ENCODE assay signal across 11 cellular contexts in the genomic region with DNA sequence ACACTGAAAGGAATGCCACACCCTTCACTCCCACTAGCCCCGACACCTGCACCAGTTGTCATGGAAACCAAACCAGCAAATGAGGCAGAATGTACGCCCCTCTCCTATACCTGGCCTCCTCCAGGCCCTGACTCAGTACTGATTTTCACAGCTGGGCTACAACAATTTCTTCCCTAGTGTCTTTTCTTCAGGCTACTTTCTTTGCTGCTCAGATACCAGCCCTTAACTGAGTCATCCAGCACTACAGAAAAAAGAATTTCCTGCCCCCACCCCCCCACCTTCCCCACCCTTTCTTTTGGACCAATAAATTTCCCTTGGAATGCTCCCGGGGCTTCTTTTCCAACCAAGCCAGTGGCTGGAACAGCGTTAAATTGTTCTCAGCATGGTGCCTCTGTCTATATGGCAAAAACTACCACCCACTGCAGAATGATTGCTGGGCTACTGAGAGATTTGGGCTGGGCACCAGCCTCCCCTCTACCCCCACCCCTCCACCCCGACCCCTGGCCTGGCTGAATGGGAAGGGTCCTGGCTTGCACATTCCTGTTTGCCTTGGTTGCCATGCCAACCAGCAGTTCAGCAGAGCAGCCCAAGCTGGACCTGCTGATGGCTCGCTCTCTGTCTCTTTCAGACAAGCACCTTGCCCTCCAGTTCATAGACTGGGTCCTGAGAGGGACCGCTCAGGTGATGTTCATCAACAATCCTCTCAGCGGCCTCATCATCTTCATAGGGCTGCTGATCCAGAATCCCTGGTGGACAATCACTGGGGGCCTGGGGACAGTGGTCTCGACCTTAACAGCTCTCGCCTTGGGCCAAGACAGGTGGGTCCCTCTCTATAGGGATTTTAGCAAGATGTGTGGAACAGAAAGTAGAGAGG. TPM values are rescaled to one million over a fixed set of nuclear protein-coding genes. Genes with fewer than 3 reads are reported as not detected.
A peak's percentile ranks its signal among the peaks of the same experiment; 100 is the strongest.
DNase-seq lines count a peak whose midpoint lies in the region; TF ChIP-seq lines count a peak whose summit lies in the region.
"Had no signal": no experiment of that assay in that cellular context is flagged by ENCODE, and none has a peak within 500 bp of the region (broad histone marks: within the 10 kb centered on the region; RNA-seq: fewer than 3 reads in every experiment).

No MANE protein-coding gene starts in this region.

- H4K91ac ChIP-seq in neuronal stem cell (ENCODE audit: low read depth, low read length, poor library complexity) = no peak overlapping the region

- H3K79me1 ChIP-seq in neuronal stem cell (ENCODE audit: low read depth, low read length) = no peaks in the 10 kb centered on the region

- peaks cover 39% of the 10 kb centered on the region for H3K27me3 Mint-ChIP-seq in endodermal cell (ENCODE audit: insufficient read depth)

- no peak overlapping the region for H3K4me2 ChIP-seq in neuronal stem cell (ENCODE audit: insufficient read depth, low read length, poor library complexity, severe bottlenecking)

- no peak overlapping the region for H2AK5ac ChIP-seq in neuronal stem cell (ENCODE audit: low read depth, low read length)

- H3K27ac ChIP-seq in endodermal cell (ENCODE audit: low read depth, low read length) (no peak overlapping the region), neuronal stem cell (replicated peaks; ENCODE audit: low read length) (peak overlapping the region; percentile 46)

- TF ChIP-seq CTCF in endodermal cell (conservative IDR thresholded peaks at IDR 0.05) = no peak

- no peak overlapping the region for H3K4ac ChIP-seq in neuronal stem cell (ENCODE audit: low read length)

- H3K9me3 ChIP-seq in endodermal cell (ENCODE audit: control insufficient read depth, low read length) (no peaks in the 10 kb centered on the region), neuronal stem cell (replicated peaks in 1 of 2; ENCODE audit: control insufficient read depth in 2 of 2, insufficient read depth in 1 of 2, low read depth in 1 of 2, low read length in 2 of 2) (no peaks in the 10 kb centered on the region)

- H3K18ac ChIP-seq in neuronal stem cell (ENCODE audit: low read length) = peak overlapping the region; percentile 53

- no peaks in the 10 kb centered on the region for H3K36me3 ChIP-seq in endodermal cell (ENCODE audit: control insufficient read depth, insufficient read depth, low read length)
- H3K36me3 ChIP-seq in neuronal stem cell (replicated peaks in 1 of 2; ENCODE audit: control insufficient read depth in 2 of 2, insufficient read depth in 2 of 2, low read length in 2 of 2) = no peaks in the 10 kb centered on the region

- peak overlapping the region; percentile 2 for H3K27ac Mint-ChIP-seq in endodermal cell
- H3K27ac Mint-ChIP-seq: activated naive CD4-positive, alpha-beta T cell treated with anti-CD3 and anti-CD28 coated beads, Interleukin-2, amount 10 ng/mL, durations not matched to agents 7 days and 5 days had no signal

- H3K4me1 Mint-ChIP-seq in endodermal cell = peaks cover 48% of the 10 kb centered on the region
- H3K4me1 Mint-ChIP-seq: activated naive CD4-positive, alpha-beta T cell treated with anti-CD3 and anti-CD28 coated beads, Interleukin-2, amount 10 ng/mL, durations not matched to agents 7 days and 5 days had no signal

- H3K4me1 ChIP-seq in endodermal cell (ENCODE audit: control insufficient read depth, insufficient read depth, low read length) (peaks cover 22% of the 10 kb centered on the region), neuronal stem cell (ENCODE audit: control insufficient read depth in 2 of 2, insufficient read depth in 1 of 2, low read depth in 1 of 2, low read length in 2 of 2) (peaks cover 21 to 27% of the 10 kb centered on the region in 2 donors)

- H3K23ac ChIP-seq in neuronal stem cell (ENCODE audit: low read depth, low read length, poor library complexity) = no peak overlapping the region

- H3K27me3 ChIP-seq in endodermal cell (ENCODE audit: control insufficient read depth, insufficient read depth, low read length, poor library complexity, severe bottlenecking) (peaks cover 33% of the 10 kb centered on the region), neuronal stem cell (ENCODE audit: control insufficient read depth in 3 of 3, insufficient read depth in 3 of 3, low read depth in 1 of 3, low read length in 3 of 3) (no peaks in the 10 kb centered on the region)

- H2BK120ac ChIP-seq in neuronal stem cell (ENCODE audit: low read depth, low read length) = no peak overlapping the region

- H2BK12ac ChIP-seq in neuronal stem cell (ENCODE audit: low read length) = no peak overlapping the region

- DNase-seq in EH (ENCODE audit: low read depth) (peak; percentile 91), NCI-H2227 (lab: John Stamatoyannopoulos, UW; ENCODE audit: unreplicated experiment) (peak; percentile 66), endodermal cell (peak; percentile 81), neuronal stem cell (ENCODE audit: low spot score) (peak; percentile 70), NCI-H446 treated with DMSO at 0.1 percent for 48 hours (lab: John Stamatoyannopoulos, UW) (no peak), NCI-H774 (lab: John Stamatoyannopoulos, UW) (no peak), NCI-H82 treated with DMSO at 0.1 percent for 48 hours (lab: John Stamatoyannopoulos, UW; ENCODE audit: unreplicated experiment) (no peak)
- DNase-seq in stimulated activated CD4-positive, alpha-beta T cell treated with anti-CD3 and anti-CD28 coated beads, Interleukin-4, amount 100 ng/mL, for 4 hours = no peak
- DNase-seq: activated naive CD4-positive, alpha-beta T cell treated with anti-CD3 and anti-CD28 coated beads, Interleukin-2, amount 10 ng/mL, durations not matched to agents 7 days and 5 days; DND-41 had no signal

- H3K9me3 Mint-ChIP-seq in endodermal cell = no peaks in the 10 kb centered on the region
- H3K9me3 Mint-ChIP-seq: activated naive CD4-positive, alpha-beta T cell treated with anti-CD3 and anti-CD28 coated beads, Interleukin-2, amount 10 ng/mL, durations not matched to agents 7 days and 5 days had no signal

- H2AFZ ChIP-seq in neuronal stem cell (ENCODE audit: low read length) = no peak overlapping the region

- 54 to 56% methylated on average over 4 to 10 of the region's 10 CpGs for WGBS in endodermal cell (ENCODE audit: insufficient coverage in 1 of 2, insufficient read length in 1 of 2), 2 experiments
- no CpG with 5 or more reads among the region's 10 CpGs for WGBS in neuronal stem cell (ENCODE audit: extremely low coverage in 2 of 2, insufficient read length in 2 of 2, insufficient replicate concordance in 1 of 2), 2 donors

- no peak overlapping the region for H3K14ac ChIP-seq in neuronal stem cell (ENCODE audit: low read length)

- no peak overlapping the region for H3K4me3 Mint-ChIP-seq in endodermal cell
- H3K4me3 Mint-ChIP-seq: activated naive CD4-positive, alpha-beta T cell treated with anti-CD3 and anti-CD28 coated beads, Interleukin-2, amount 10 ng/mL, durations not matched to agents 7 days and 5 days had no signal

- H3K4me3 ChIP-seq in endodermal cell (ENCODE audit: low read length) (no peak overlapping the region), neuronal stem cell (ENCODE audit: low read length in 2 of 2) (no peak overlapping the region)

- H2BK15ac ChIP-seq in neuronal stem cell (ENCODE audit: low read length) = no peak overlapping the region

- no peak overlapping the region for H2BK5ac ChIP-seq in neuronal stem cell (ENCODE audit: low read length)

- H3K36me3 Mint-ChIP-seq in endodermal cell (ENCODE audit: low read depth) = no peaks in the 10 kb centered on the region
- H3K36me3 Mint-ChIP-seq: activated naive CD4-positive, alpha-beta T cell treated with anti-CD3 and anti-CD28 coated beads, Interleukin-2, amount 10 ng/mL, durations not matched to agents 7 days and 5 days had no signal

- H3K9ac ChIP-seq in endodermal cell (ENCODE audit: extremely low read depth, low read length, poor library complexity, severe bottlenecking) (no peak overlapping the region), neuronal stem cell (ENCODE audit: low read depth, low read length, poor library complexity) (no peak overlapping the region)

- H4K8ac ChIP-seq in neuronal stem cell (ENCODE audit: low read depth, low read length) = no peak overlapping the region

RNA-seq across cellular contexts. Expression of a gene that starts 11.3 kb away (rescaled TPM):
- total RNA-seq in endodermal cell = under 1 TPM in 1 of 2 donors, not detected in 1; 0.09 TPM
- 0.21 TPM for polyA plus RNA-seq in endodermal cell (2013, experiment 1 of 2)
- 0.33 TPM for polyA plus RNA-seq in endodermal cell (2013, experiment 2 of 2)
- polyA plus RNA-seq in neuronal stem cell (2013, experiment 1 of 2) = 0.04 TPM
- polyA plus RNA-seq in neuronal stem cell (2013, experiment 2 of 2) = 0.03 TPM
- total RNA-seq: frontal cortex had no signal

Comparison
In these comparisons a context has a peak if more than half of its experiments do, and no peak if none do; other contexts are left out.
1. DNase-seq: peak in EH (single experiment), NCI-H2227 (single experiment), endodermal cell (single experiment) and neuronal stem cell (single experiment); none in NCI-H446 treated with DMSO at 0.1 percent for 48 hours (single experiment), NCI-H774 (single experiment), NCI-H82 treated with DMSO at 0.1 percent for 48 hours (single experiment) and stimulated activated CD4-positive, alpha-beta T cell treated with anti-CD3 and anti-CD28 coated beads, Interleukin-4, amount 100 ng/mL, for 4 hours (0 of 2).